10 cellular contexts compared by ENCODE assay signal in the genomic region with DNA sequence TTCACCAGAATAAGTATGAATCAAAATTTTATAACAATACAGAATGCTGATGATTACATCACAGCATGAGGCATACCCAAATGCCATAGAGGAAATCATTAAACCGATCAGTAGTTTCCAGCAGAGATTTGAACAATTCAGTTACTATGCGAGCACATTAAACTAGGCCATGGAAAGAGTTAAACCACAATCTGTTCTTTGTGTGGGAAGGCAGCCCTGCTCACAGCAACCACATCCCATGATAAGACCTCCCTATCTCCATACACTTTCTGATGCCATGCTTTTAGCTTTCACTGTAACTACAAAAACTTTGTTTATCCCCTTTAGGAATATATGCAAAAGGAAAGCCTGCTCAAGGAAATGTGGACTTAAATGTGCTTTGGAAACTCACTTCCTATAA. TPM values are rescaled to one million over a fixed set of nuclear protein-coding genes. Genes with fewer than 3 reads are reported as not detected.
DNase-seq lines count a peak whose midpoint lies in the region; ATAC-seq and TF ChIP-seq lines count a peak whose summit lies in the region.
"Had no signal": no experiment of that assay in that cellular context is flagged by ENCODE, and none has a peak within 500 bp of the region (broad histone marks: within the 10 kb centered on the region; RNA-seq: fewer than 3 reads in every experiment).

No MANE protein-coding gene starts in this region.

- H3K36me3 Mint-ChIP-seq in T-helper 17 cell (ENCODE audit: low read depth): peaks cover 11% of the 10 kb centered on the region

- peaks cover 0 to 17% of the 10 kb centered on the region in 2 experiments; a peak in 1 of 3 replicates for H3K36me3 ChIP-seq in HEK293 (ENCODE audit: control insufficient read depth in 2 of 2, insufficient read depth in 1 of 2, low read length in 2 of 2)

- POLR2A ChIA-PET in HEK293 (lab: Yijun Ruan, JAX): interaction anchor here (1.2 kb wide), 1 partner anchor 213 kb away, joined by 3 read pairs; no protein-coding TSS in a partner anchor

- H3K9me3 ChIP-seq in HEK293 (ENCODE audit: control insufficient read depth, insufficient read depth, low read depth, low read length) (no peaks in the 10 kb centered on the region), T-helper 17 cell (ENCODE audit: control insufficient read depth, low read length, poor library complexity, severe bottlenecking) (no peaks in the 10 kb centered on the region)

- no peak overlapping the region for H3K27ac ChIP-seq in HEK293 (ENCODE audit: extremely low read depth, low read depth, low read length)

- no peak overlapping the region for H3K27ac Mint-ChIP-seq in T-helper 17 cell
- H3K27ac Mint-ChIP-seq: naive thymus-derived CD4-positive, alpha-beta T cell had no signal

- DNase-seq in T-helper 17 cell (no peak), fibroblast of peridontal ligament (ENCODE audit: extremely low read depth) (peak; percentile 12), skeletal muscle cell (ENCODE audit: low read depth) (peak; percentile 45), NCI-H1930 (lab: John Stamatoyannopoulos, UW) (no peak), DMS114 treated with DMSO at 0.1 percent for 48 hours (lab: John Stamatoyannopoulos, UW; ENCODE audit: unreplicated experiment) (no peak)
- DNase-seq in activated CD8-positive, alpha-beta memory T cell treated with anti-CD3 and anti-CD28 coated beads for 24 hours: no peak
- DNase-seq: naive thymus-derived CD4-positive, alpha-beta T cell; T-helper 9 cell had no signal

- ATAC-seq in T-helper 17 cell (peak; percentile 60), GM19395 (IDR thresholded peaks at IDR 0.05; ENCODE audit: unreplicated experiment) (no peak)
- ATAC-seq: naive thymus-derived CD4-positive, alpha-beta T cell had no signal

- CTCF ChIA-PET in HEK293 (lab: Yijun Ruan, JAX): interaction anchor here (0.7 to 1.9 kb wide), 3 partner anchors 9 to 1075 kb away, joined by 3 to 7 read pairs (median 3); no protein-coding TSS in a partner anchor

- H3K4me1 ChIP-seq in HEK293 (ENCODE audit: control insufficient read depth, insufficient read depth, low read length): peaks cover 13% of the 10 kb centered on the region; the same call in 1 of the 2 replicates

- peaks cover 58% of the 10 kb centered on the region for H3K27me3 Mint-ChIP-seq in T-helper 17 cell

- H3K4me3 ChIP-seq in HEK293 (ENCODE audit: low read depth, low read length) (no peak overlapping the region), skeletal muscle cell (ENCODE audit: low read depth, low read length) (peak overlapping the region; percentile 18)

- TF ChIP-seq CTCF in HEK293 (tag by site-specific recombination; IDR thresholded peaks at IDR 0.05): no peak

- peaks cover 15% of the 10 kb centered on the region for H3K4me1 Mint-ChIP-seq in T-helper 17 cell

- no peak overlapping the region for H3K4me3 Mint-ChIP-seq in T-helper 17 cell
- H3K4me3 Mint-ChIP-seq: naive thymus-derived CD4-positive, alpha-beta T cell had no signal

TF ChIP-seq in HEK293, 187 proteins besides CTCF, POLR2A, EP300 and RAD21 (continues in another document):
- TF ChIP-seq FEZF1 (tag by site-specific recombination; IDR thresholded peaks at IDR 0.05) (0 out of 2 replicates have a peak, but pooled peaks have one; percentile 9), GFI1B (tag by site-specific recombination; IDR thresholded peaks at IDR 0.05) (0 out of 2 replicates have a peak, but pooled peaks have one; percentile 59), ZNF140 (tag by site-specific recombination; IDR thresholded peaks at IDR 0.05) (no peak), ZSCAN16 (tag by site-specific recombination; IDR thresholded peaks at IDR 0.05) (no peak), ZNF155 (tag by site-specific recombination; IDR thresholded peaks at IDR 0.05) (no peak), KLF16 (tag by site-specific recombination; IDR thresholded peaks at IDR 0.05) (no peak), WT1 (tag by site-specific recombination; IDR thresholded peaks at IDR 0.05) (no peak), SCRT2 (tag by site-specific recombination; IDR thresholded peaks at IDR 0.05) (no peak), GLIS1 (tag by site-specific recombination; IDR thresholded peaks at IDR 0.05) (no peak), ZNF324 (tag by site-specific recombination; IDR thresholded peaks at IDR 0.05) (no peak), ZNF555 (tag by site-specific recombination; conservative IDR thresholded peaks at IDR 0.05) (no peak), ZEB2 (tag by site-specific recombination; IDR thresholded peaks at IDR 0.05) (0 out of 2 replicates have a peak, but pooled peaks have one; percentile 37), ZNF561 (tag by site-specific recombination; IDR thresholded peaks at IDR 0.05; ENCODE audit: borderline replicate concordance) (no peak), ZNF266 (tag by site-specific recombination; IDR thresholded peaks at IDR 0.05; ENCODE audit: low read depth) (no peak), ZNF426 (tag by site-specific recombination; IDR thresholded peaks at IDR 0.05) (no peak), ZNF24 (tag by site-specific recombination; IDR thresholded peaks at IDR 0.05) (no peak), ZNF16 (tag by site-specific recombination; IDR thresholded peaks at IDR 0.05; ENCODE audit: low read depth) (no peak), PRDM1 (tag by site-specific recombination; IDR thresholded peaks at IDR 0.05) (peak; percentile 34; the same call in 1 of the 2 replicates), ZNF366 (tag by site-specific recombination; conservative IDR thresholded peaks at IDR 0.05) (no peak), ZNF274 (IDR thresholded peaks at IDR 0.05; ENCODE audit: low read length) (no peak), ZNF274 (tag by site-specific recombination; IDR thresholded peaks at IDR 0.05; ENCODE audit: borderline replicate concordance) (no peak), GLI4 (tag by site-specific recombination; IDR thresholded peaks at IDR 0.05) (no peak), ZFP41 (tag by site-specific recombination; IDR thresholded peaks at IDR 0.05; ENCODE audit: borderline replicate concordance) (no peak), ZNF571 (tag by site-specific recombination; IDR thresholded peaks at IDR 0.05) (no peak), REPIN1 (tag by site-specific recombination; IDR thresholded peaks at IDR 0.05; ENCODE audit: low read depth) (no peak)
- TF ChIP-seq, protein P1, sequence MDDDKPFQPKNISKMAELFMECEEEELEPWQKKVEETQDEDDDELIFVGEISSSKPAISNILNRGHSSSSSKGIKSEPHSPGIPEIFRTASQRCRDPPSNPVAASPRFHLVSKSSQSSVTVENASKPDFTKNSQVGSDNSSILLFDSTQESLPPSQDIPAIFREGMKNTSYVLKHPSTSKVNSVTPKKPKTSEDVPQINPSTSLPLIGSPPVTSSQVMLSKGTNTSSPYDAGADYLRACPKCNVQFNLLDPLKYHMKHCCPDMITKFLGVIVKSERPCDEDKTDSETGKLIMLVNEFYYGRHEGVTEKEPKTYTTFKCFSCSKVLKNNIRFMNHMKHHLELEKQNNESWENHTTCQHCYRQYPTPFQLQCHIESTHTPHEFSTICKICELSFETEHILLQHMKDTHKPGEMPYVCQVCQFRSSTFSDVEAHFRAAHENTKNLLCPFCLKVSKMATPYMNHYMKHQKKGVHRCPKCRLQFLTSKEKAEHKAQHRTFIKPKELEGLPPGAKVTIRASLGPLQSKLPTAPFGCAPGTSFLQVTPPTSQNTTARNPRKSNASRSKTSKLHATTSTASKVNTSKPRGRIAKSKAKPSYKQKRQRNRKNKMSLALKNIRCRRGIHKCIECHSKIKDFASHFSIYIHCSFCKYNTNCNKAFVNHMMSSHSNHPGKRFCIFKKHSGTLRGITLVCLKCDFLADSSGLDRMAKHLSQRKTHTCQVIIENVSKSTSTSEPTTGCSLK (tag by site-specific recombination; IDR thresholded peaks at IDR 0.05): no peak
- TF ChIP-seq, protein P2, sequence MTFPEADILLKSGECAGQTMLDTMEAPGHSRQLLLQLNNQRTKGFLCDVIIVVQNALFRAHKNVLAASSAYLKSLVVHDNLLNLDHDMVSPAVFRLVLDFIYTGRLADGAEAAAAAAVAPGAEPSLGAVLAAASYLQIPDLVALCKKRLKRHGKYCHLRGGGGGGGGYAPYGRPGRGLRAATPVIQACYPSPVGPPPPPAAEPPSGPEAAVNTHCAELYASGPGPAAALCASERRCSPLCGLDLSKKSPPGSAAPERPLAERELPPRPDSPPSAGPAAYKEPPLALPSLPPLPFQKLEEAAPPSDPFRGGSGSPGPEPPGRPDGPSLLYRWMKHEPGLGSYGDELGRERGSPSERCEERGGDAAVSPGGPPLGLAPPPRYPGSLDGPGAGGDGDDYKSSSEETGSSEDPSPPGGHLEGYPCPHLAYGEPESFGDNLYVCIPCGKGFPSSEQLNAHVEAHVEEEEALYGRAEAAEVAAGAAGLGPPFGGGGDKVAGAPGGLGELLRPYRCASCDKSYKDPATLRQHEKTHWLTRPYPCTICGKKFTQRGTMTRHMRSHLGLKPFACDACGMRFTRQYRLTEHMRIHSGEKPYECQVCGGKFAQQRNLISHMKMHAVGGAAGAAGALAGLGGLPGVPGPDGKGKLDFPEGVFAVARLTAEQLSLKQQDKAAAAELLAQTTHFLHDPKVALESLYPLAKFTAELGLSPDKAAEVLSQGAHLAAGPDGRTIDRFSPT (tag by site-specific recombination; IDR thresholded peaks at IDR 0.05): no peak
- TF ChIP-seq, protein P3, sequence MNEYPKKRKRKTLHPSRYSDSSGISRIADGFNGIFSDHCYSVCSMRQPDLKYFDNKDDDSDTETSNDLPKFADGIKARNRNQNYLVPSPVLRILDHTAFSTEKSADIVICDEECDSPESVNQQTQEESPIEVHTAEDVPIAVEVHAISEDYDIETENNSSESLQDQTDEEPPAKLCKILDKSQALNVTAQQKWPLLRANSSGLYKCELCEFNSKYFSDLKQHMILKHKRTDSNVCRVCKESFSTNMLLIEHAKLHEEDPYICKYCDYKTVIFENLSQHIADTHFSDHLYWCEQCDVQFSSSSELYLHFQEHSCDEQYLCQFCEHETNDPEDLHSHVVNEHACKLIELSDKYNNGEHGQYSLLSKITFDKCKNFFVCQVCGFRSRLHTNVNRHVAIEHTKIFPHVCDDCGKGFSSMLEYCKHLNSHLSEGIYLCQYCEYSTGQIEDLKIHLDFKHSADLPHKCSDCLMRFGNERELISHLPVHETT (tag by site-specific recombination; IDR thresholded peaks at IDR 0.05): no peak
- TF ChIP-seq, protein P4, sequence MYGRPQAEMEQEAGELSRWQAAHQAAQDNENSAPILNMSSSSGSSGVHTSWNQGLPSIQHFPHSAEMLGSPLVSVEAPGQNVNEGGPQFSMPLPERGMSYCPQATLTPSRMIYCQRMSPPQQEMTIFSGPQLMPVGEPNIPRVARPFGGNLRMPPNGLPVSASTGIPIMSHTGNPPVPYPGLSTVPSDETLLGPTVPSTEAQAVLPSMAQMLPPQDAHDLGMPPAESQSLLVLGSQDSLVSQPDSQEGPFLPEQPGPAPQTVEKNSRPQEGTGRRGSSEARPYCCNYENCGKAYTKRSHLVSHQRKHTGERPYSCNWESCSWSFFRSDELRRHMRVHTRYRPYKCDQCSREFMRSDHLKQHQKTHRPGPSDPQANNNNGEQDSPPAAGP (tag by site-specific recombination; IDR thresholded peaks at IDR 0.05): no peak

RNA-seq across cellular contexts. Expression of a gene that starts 4.5 kb away (rescaled TPM):
- total RNA-seq in T-helper 17 cell: under 1 TPM; 0.12 to 0.76 TPM

Comparison
In these comparisons a context has a peak if more than half of its experiments do, and no peak if none do; other contexts are left out.
1. DNase-seq: peak in fibroblast of peridontal ligament (single experiment) and skeletal muscle cell (single experiment); none in T-helper 17 cell (0 of 3), NCI-H1930 (0 of 2), DMS114 treated with DMSO at 0.1 percent for 48 hours (single experiment) and activated CD8-positive, alpha-beta memory T cell treated with anti-CD3 and anti-CD28 coated beads for 24 hours (single experiment).